ENCODE assay signal across 25 cellular contexts in the genomic region with DNA sequence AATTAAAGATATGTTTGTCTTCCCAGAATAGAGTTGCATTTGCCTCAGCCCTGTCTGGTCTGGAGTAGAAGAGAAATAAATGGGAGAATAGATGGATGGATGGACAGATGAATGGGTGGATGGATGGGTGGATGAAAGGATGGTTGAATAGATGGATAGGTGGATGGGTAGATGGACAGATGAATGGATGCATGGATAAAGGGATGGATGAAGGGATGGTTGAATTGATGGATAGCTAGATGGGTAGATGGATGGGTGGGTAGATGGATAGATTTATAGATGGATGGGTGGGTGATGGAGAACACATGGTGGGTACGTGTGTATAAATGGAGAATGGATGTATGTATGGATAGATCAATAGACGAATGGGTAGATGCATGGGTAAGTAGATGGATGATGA. TPM values are rescaled to one million over a fixed set of nuclear protein-coding genes. Genes with fewer than 3 reads are reported as not detected.
"Had no signal": no experiment of that assay in that cellular context is flagged by ENCODE, and none has a peak within 500 bp of the region (broad histone marks: within the 10 kb centered on the region; RNA-seq: fewer than 3 reads in every experiment).

No MANE protein-coding gene starts in this region.

- H3K9me3 ChIP-seq: esophagus squamous epithelium, mucosa of descending colon, prostate gland, upper lobe of right lung had no signal

- H3K27ac Mint-ChIP-seq: memory B cell had no signal

- DNase-seq: activated CD4-positive, alpha-beta T cell treated with anti-CD3 and anti-CD28 coated beads, Interleukin-2, amount 10 ng/mL, durations not matched to agents 7 days and 5 days; activated CD4-positive, CD25-positive, alpha-beta regulatory T cell; activated gamma-delta T cell; activated T-cell treated with anti-CD3 and anti-CD28 coated beads, Interleukin-2, amount 50 U/mL, for 4 hours; amniotic stem cell; esophagus squamous epithelium; hypothalamus; kidney glomerular epithelial cell; left ventricle myocardium superior; mucosa of descending colon; naive thymus-derived CD8-positive, alpha-beta T cell; occipital lobe; right cardiac atrium; stimulated activated CD4-positive, alpha-beta T cell treated with anti-CD3 and anti-CD28 coated beads, Interleukin-4, amount 100 ng/mL, for 4 hours; stimulated activated CD8-positive, alpha-beta memory T cell treated with anti-CD3 and anti-CD28 coated beads, Interleukin-4, amount 100 ng/mL, for 48 hours; upper lobe of right lung had no signal

- H3K27me3 Mint-ChIP-seq: activated naive CD8-positive, alpha-beta T cell; memory B cell; naive thymus-derived CD8-positive, alpha-beta T cell; stimulated activated naive CD8-positive, alpha-beta T cell treated with anti-CD3 and anti-CD28 coated beads, Interleukin-15, Interleukin-2, amounts not matched to agents 100 ng/mL and 50 ng/mL, for 24 hours had no signal

- ATAC-seq: activated T-cell treated with anti-CD3 and anti-CD28 coated beads, Interleukin-2, amount 50 U/mL, for 4 hours; left ventricle myocardium superior; mucosa of descending colon; naive thymus-derived CD8-positive, alpha-beta T cell; right cardiac atrium; upper lobe of right lung had no signal

- H3K27ac ChIP-seq: coronary artery, prostate gland had no signal

- H3K36me3 ChIP-seq: esophagus squamous epithelium, prostate gland, upper lobe of right lung had no signal

- H3K36me3 Mint-ChIP-seq: activated naive CD8-positive, alpha-beta T cell; memory B cell; naive thymus-derived CD8-positive, alpha-beta T cell had no signal

- H3K4me1 ChIP-seq: esophagus squamous epithelium, prostate gland, upper lobe of right lung had no signal

- H3K27me3 ChIP-seq: upper lobe of right lung had no signal

- H3K4me3 Mint-ChIP-seq: activated CD4-positive, alpha-beta T cell treated with anti-CD3 and anti-CD28 coated beads, Interleukin-2, amount 10 ng/mL, durations not matched to agents 7 days and 5 days; activated naive CD8-positive, alpha-beta T cell; activated T-cell treated with anti-CD3 and anti-CD28 coated beads, Interleukin-2, amount 50 U/mL, for 4 hours; memory B cell; stimulated activated naive CD8-positive, alpha-beta T cell treated with anti-CD3 and anti-CD28 coated beads, Interleukin-15, Interleukin-2, amounts not matched to agents 100 ng/mL and 50 ng/mL, for 24 hours had no signal

- H3K4me3 ChIP-seq: coronary artery, esophagus squamous epithelium, mucosa of descending colon, prostate gland, skin epidermis, upper lobe of right lung had no signal

- H3K9me3 Mint-ChIP-seq: activated CD4-positive, alpha-beta T cell treated with anti-CD3 and anti-CD28 coated beads, Interleukin-2, amount 10 ng/mL, durations not matched to agents 7 days and 5 days; activated T-cell treated with anti-CD3 and anti-CD28 coated beads, Interleukin-2, amount 50 U/mL, for 4 hours; memory B cell; naive thymus-derived CD8-positive, alpha-beta T cell; stimulated activated naive CD8-positive, alpha-beta T cell treated with anti-CD3 and anti-CD28 coated beads, Interleukin-15, Interleukin-2, amounts not matched to agents 100 ng/mL and 50 ng/mL, for 24 hours had no signal

RNA-seq across cellular contexts. Expression of a gene that starts 8.5 kb away (rescaled TPM):
- total RNA-seq: activated CD4-positive, alpha-beta T cell treated with anti-CD3 and anti-CD28 coated beads, Interleukin-2, amount 10 ng/mL, durations not matched to agents 7 days and 5 days; activated T-cell treated with anti-CD3 and anti-CD28 coated beads, Interleukin-2, amount 50 U/mL, for 4 hours; fibroblast of villous mesenchyme; naive thymus-derived CD8-positive, alpha-beta T cell had no signal
- polyA plus RNA-seq: naive thymus-derived CD8-positive, alpha-beta T cell had no signal

RNA-seq across cellular contexts. Expression of a gene that starts 12.5 kb away (rescaled TPM):
- total RNA-seq: activated CD4-positive, alpha-beta T cell treated with anti-CD3 and anti-CD28 coated beads, Interleukin-2, amount 10 ng/mL, durations not matched to agents 7 days and 5 days; activated T-cell treated with anti-CD3 and anti-CD28 coated beads, Interleukin-2, amount 50 U/mL, for 4 hours; cardiac septum; esophagus squamous epithelium; fibroblast of villous mesenchyme; left ventricle myocardium superior; mucosa of descending colon; naive thymus-derived CD8-positive, alpha-beta T cell; occipital lobe; right cardiac atrium; temporal lobe; upper lobe of right lung had no signal
- polyA plus RNA-seq: right cardiac atrium had no signal
